3 cellular contexts compared by ENCODE assay signal in the genomic region with DNA sequence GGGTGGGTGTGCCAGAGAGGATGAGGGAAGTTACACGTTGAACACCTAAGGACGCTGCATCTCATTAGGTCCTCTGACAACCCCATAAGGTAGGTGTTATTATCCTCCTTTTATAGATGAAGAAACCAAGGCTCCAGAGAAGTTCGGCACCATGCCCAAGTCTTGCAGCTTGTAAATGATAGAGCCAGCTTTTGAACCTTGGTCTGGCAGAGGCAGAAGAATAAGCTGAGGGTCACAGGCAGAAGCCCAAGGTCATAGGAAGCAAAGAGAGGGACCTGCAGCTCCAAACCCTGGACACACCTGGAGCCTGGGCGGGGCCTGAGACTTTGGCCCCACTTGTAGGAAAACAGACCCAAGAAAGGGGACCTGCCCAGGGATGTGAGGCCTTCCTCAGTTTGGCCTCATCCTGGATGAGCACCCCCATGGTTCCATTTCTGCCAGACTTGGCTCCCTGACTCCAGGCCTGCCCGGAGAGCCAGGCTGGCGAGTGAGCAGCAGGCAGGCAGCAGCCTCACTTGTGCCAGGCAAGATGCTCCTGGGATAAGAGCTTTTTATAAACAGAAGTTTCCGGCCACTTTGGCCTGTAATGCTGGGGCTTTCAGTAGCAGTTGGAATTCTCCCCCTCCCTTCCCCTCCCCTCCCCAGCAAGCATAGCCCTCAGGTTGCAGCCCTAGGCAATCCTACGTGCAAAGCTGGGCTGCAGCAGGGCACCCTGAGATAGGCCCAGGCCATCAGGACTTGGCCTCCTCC.
TF ChIP-seq lines count a peak whose summit lies in the region.

No MANE protein-coding gene starts in this region.

TF ChIP-seq in IMR-90, 13 proteins besides CTCF, POLR2A, EP300 and RAD21:
- TF ChIP-seq CHD1 (IDR thresholded peaks at IDR 0.05; ENCODE audit: low read depth, low read length) = no peak
- TF ChIP-seq RFX5 (IDR thresholded peaks at IDR 0.05; ENCODE audit: low read depth, low read length) = no peak
- TF ChIP-seq, protein P1, sequence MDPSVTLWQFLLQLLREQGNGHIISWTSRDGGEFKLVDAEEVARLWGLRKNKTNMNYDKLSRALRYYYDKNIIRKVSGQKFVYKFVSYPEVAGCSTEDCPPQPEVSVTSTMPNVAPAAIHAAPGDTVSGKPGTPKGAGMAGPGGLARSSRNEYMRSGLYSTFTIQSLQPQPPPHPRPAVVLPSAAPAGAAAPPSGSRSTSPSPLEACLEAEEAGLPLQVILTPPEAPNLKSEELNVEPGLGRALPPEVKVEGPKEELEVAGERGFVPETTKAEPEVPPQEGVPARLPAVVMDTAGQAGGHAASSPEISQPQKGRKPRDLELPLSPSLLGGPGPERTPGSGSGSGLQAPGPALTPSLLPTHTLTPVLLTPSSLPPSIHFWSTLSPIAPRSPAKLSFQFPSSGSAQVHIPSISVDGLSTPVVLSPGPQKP (IDR thresholded peaks at IDR 0.05; ENCODE audit: borderline replicate concordance, low read depth, low read length) = no peak
- TF ChIP-seq BHLHE40 (IDR thresholded peaks at IDR 0.05; ENCODE audit: low read depth, low read length) = no peak
- no peak for TF ChIP-seq CEBPB (IDR thresholded peaks at IDR 0.05; ENCODE audit: low read depth, low read length)
- TF ChIP-seq SMC3 (IDR thresholded peaks at IDR 0.05; ENCODE audit: low read depth, low read length) = no peak
- no peak for TF ChIP-seq MAZ (IDR thresholded peaks at IDR 0.05; ENCODE audit: borderline replicate concordance, low read depth, low read length)
- TF ChIP-seq MXI1 (IDR thresholded peaks at IDR 0.05; ENCODE audit: borderline replicate concordance, low read depth, low read length) = no peak
- TF ChIP-seq, protein P2, sequence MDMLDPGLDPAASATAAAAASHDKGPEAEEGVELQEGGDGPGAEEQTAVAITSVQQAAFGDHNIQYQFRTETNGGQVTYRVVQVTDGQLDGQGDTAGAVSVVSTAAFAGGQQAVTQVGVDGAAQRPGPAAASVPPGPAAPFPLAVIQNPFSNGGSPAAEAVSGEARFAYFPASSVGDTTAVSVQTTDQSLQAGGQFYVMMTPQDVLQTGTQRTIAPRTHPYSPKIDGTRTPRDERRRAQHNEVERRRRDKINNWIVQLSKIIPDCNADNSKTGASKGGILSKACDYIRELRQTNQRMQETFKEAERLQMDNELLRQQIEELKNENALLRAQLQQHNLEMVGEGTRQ (IDR thresholded peaks at IDR 0.05; ENCODE audit: low read depth, low read length) = no peak
- no peak for TF ChIP-seq RCOR1 (IDR thresholded peaks at IDR 0.05; ENCODE audit: insufficient replicate concordance, low read length)
- no peak for TF ChIP-seq FOS (IDR thresholded peaks at IDR 0.05; ENCODE audit: low read depth, low read length)
- TF ChIP-seq NFE2L2 (IDR thresholded peaks at IDR 0.05; ENCODE audit: low read depth, low read length) = no peak
- no peak for TF ChIP-seq MAFK (IDR thresholded peaks at IDR 0.05; ENCODE audit: low read depth, low read length)

TF ChIP-seq in GM12878, 131 proteins besides CTCF, POLR2A, EP300 and RAD21:
- no peak for TF ChIP-seq PML (IDR thresholded peaks at IDR 0.05; ENCODE audit: low read length)
- no peak for TF ChIP-seq MEF2A (IDR thresholded peaks at IDR 0.05; ENCODE audit: insufficient read depth, low read depth, low read length)
- TF ChIP-seq KAT2A (conservative IDR thresholded peaks at IDR 0.05; ENCODE audit: control insufficient read depth, low read depth, low read length) = no peak
- TF ChIP-seq CREM (IDR thresholded peaks at IDR 0.05; ENCODE audit: low read depth) = no peak
- no peak for TF ChIP-seq BACH1 (IDR thresholded peaks at IDR 0.05; ENCODE audit: borderline replicate concordance)
- no peak for TF ChIP-seq WRNIP1 (IDR thresholded peaks at IDR 0.05; ENCODE audit: borderline replicate concordance, low read depth, low read length)
- TF ChIP-seq POU2F2 (IDR thresholded peaks at IDR 0.05; ENCODE audit: borderline replicate concordance, low read depth, low read length) = no peak
- TF ChIP-seq CUX1 (IDR thresholded peaks at IDR 0.05; ENCODE audit: insufficient replicate concordance, low read depth, low read length) = no peak

TF ChIP-seq in HEK293T, 16 proteins besides CTCF, POLR2A, EP300 and RAD21:
- TF ChIP-seq BHLHE40 (IDR thresholded peaks at IDR 0.05; ENCODE audit: borderline replicate concordance) (no peak), FOXK2 (IDR thresholded peaks at IDR 0.05) (no peak), SP1 (IDR thresholded peaks at IDR 0.05) (no peak), HDGF (IDR thresholded peaks at IDR 0.05; ENCODE audit: borderline replicate concordance) (no peak)
